12 cellular contexts compared by ENCODE assay signal in genomic region chr5:73303139-73304079, GRCh38.
DNase-seq lines count a peak whose midpoint lies in the region; FAIRE-seq and TF ChIP-seq lines count a peak whose summit lies in the region.
"Had no signal": no experiment of that assay in that cellular context is flagged by ENCODE, and none has a peak within 500 bp of the region (broad histone marks: within the 10 kb centered on the region; RNA-seq: fewer than 3 reads in every experiment).

No MANE protein-coding gene starts in this region.

- no peaks in the 10 kb centered on the region for H4K20me1 ChIP-seq in keratinocyte (ENCODE audit: control insufficient read depth, extremely low read depth, insufficient read depth, low read length)

- H3K9me1 ChIP-seq in keratinocyte (ENCODE audit: control insufficient read depth, extremely low read depth, insufficient read depth, low read length), result no peaks in the 10 kb centered on the region

- no peak overlapping the region for H3K27ac Mint-ChIP-seq in chondrocyte (ENCODE audit: unreplicated experiment)
- H3K27ac Mint-ChIP-seq: natural killer cell treated with Interleukin-12 subunit alpha and Interleukin-12 subunit beta and Interleukin-15 and Interleukin-18, amount 100 ng/mL, for 72 hours had no signal

- peak overlapping the region; percentile 16 for H3K4me3 Mint-ChIP-seq in chondrocyte (ENCODE audit: unreplicated experiment)
- H3K4me3 Mint-ChIP-seq: natural killer cell treated with Interleukin-12 subunit alpha and Interleukin-12 subunit beta and Interleukin-15 and Interleukin-18, amount 100 ng/mL, for 72 hours had no signal

- H3K9ac ChIP-seq in HUES48 (ENCODE audit: low read depth, low read length) (no peak overlapping the region), keratinocyte (ENCODE audit: control insufficient read depth, extremely low read depth, insufficient read depth, low read length) (no peak overlapping the region), skeletal muscle satellite cell (ENCODE audit: low read depth, low read length) (no peak overlapping the region)

- H3K4me1 ChIP-seq in HUES48 (ENCODE audit: control insufficient read depth, insufficient read depth, low read length) (peaks cover 20% of the 10 kb centered on the region; the same call in 1 of the 2 replicates), keratinocyte (ENCODE audit: control insufficient read depth, extremely low read depth, insufficient read depth, low read length) (peaks cover 12% of the 10 kb centered on the region), skeletal muscle satellite cell (ENCODE audit: control insufficient read depth, insufficient read depth, low read length) (peaks cover 9% of the 10 kb centered on the region)

- H3K4me3 ChIP-seq in HUES48 (ENCODE audit: low read depth, low read length) (peak overlapping the region; percentile 69), keratinocyte (ENCODE audit: control insufficient read depth in 2 of 3, extremely low read depth in 1 of 3, insufficient read depth in 2 of 3, low read depth in 1 of 3, low read length in 3 of 3) (peak overlapping the region in 1 of 3 experiments; percentile 24), skeletal muscle satellite cell (ENCODE audit: low read length) (peak overlapping the region; percentile 31)

- dilution Hi-C loops in keratinocyte (cut with MboI; ENCODE audit: extremely low pct_ligation_motif_present, low sequenced_read_pairs), result no loop called here

- TF ChIP-seq CTCF in chondrocyte (IDR thresholded peaks at IDR 0.05) (peak; percentile 62), keratinocyte (optimal IDR thresholded peaks at IDR 0.05 in 1 of 3, IDR thresholded peaks at IDR 0.05 in 1 of 3, conservative IDR thresholded peaks at IDR 0.05 in 1 of 3; ENCODE audit: extremely low read depth in 1 of 3, insufficient read depth in 2 of 3, low read length in 3 of 3) (peak; percentile 6 to 38 (median 21))

- H2AFZ ChIP-seq in keratinocyte (ENCODE audit: control insufficient read depth, low read length), result no peak overlapping the region

- peaks cover 39% of the 10 kb centered on the region for H3K27me3 Mint-ChIP-seq in chondrocyte (ENCODE audit: low read depth)

- H3K27ac ChIP-seq in HUES48 (ENCODE audit: low read depth, low read length) (no peak overlapping the region), keratinocyte (ENCODE audit: control insufficient read depth, insufficient read depth, low read length) (no peak overlapping the region)

- no peaks in the 10 kb centered on the region for H3K36me3 ChIP-seq in HUES48 (ENCODE audit: control insufficient read depth, insufficient read depth, low read length)
- no peaks in the 10 kb centered on the region for H3K36me3 ChIP-seq in keratinocyte (ENCODE audit: control insufficient read depth in 2 of 2, extremely low read depth in 1 of 2, insufficient read depth in 2 of 2, low read length in 2 of 2)
- no peaks in the 10 kb centered on the region for H3K36me3 ChIP-seq in skeletal muscle satellite cell (ENCODE audit: insufficient read depth, low read length)

- H3K9me3 Mint-ChIP-seq in chondrocyte (ENCODE audit: low read depth), result no peaks in the 10 kb centered on the region
- H3K9me3 Mint-ChIP-seq: natural killer cell treated with Interleukin-12 subunit alpha and Interleukin-12 subunit beta and Interleukin-15 and Interleukin-18, amount 100 ng/mL, for 72 hours had no signal

- no peaks in the 10 kb centered on the region for H3K79me2 ChIP-seq in keratinocyte (ENCODE audit: control insufficient read depth, insufficient read depth, low read length)

- peaks cover 99% of the 10 kb centered on the region for H3K27me3 ChIP-seq in HUES48 (ENCODE audit: control insufficient read depth, insufficient read depth, low read length)
- peaks cover 57% of the 10 kb centered on the region for H3K27me3 ChIP-seq in keratinocyte (ENCODE audit: control insufficient read depth, extremely low read depth, insufficient read depth, low read length)
- H3K27me3 ChIP-seq in skeletal muscle satellite cell (ENCODE audit: control insufficient read depth, insufficient read depth, low read length), result peaks cover 74% of the 10 kb centered on the region

- H3K4me1 Mint-ChIP-seq in chondrocyte (ENCODE audit: low read depth), result peaks cover 47% of the 10 kb centered on the region

- no peak for FAIRE-seq in keratinocyte (lab: Jason Lieb, UNC)

- peak overlapping the region; percentile 29 for H3K4me2 ChIP-seq in keratinocyte (ENCODE audit: control insufficient read depth, extremely low read depth, insufficient read depth, low read depth, low read length)
- peak overlapping the region; percentile 59 for H3K4me2 ChIP-seq in skeletal muscle satellite cell (ENCODE audit: low read length)

- H3K9me3 ChIP-seq in HUES48 (ENCODE audit: control insufficient read depth, insufficient read depth, low read length) (no peaks in the 10 kb centered on the region), keratinocyte (ENCODE audit: control insufficient read depth, low read depth, low read length) (no peaks in the 10 kb centered on the region), skeletal muscle satellite cell (replicated peaks; ENCODE audit: low read length) (no peaks in the 10 kb centered on the region)

- no peaks in the 10 kb centered on the region for H3K36me3 Mint-ChIP-seq in chondrocyte (ENCODE audit: low read depth)

- DNase-seq in chondrocyte (ENCODE audit: low spot score) (no peak), keratinocyte (ENCODE audit: low read depth, low spot score) (no peak), NCI-H1092 (lab: John Stamatoyannopoulos, UW) (no peak)
- DNase-seq in stimulated activated CD4-positive, alpha-beta T cell treated with anti-CD3 and anti-CD28 coated beads, Interleukin-4, amount 100 ng/mL, for 1 hour, result no peak
- no peak for DNase-seq in activated CD4-positive, alpha-beta T cell treated with anti-CD3 and anti-CD28 coated beads, Interleukin-2, amount 50 U/mL, for 4 hours
- no peak for DNase-seq in activated CD8-positive, alpha-beta memory T cell treated with anti-CD3 and anti-CD28 coated beads for 24 hours
- DNase-seq: activated CD8-positive, alpha-beta memory T cell treated with anti-CD3 and anti-CD28 coated beads, Interleukin-2, amount 50 U/mL, for 48 hours; NCI-H2107; T1000 had no signal
